In the genomic region with DNA sequence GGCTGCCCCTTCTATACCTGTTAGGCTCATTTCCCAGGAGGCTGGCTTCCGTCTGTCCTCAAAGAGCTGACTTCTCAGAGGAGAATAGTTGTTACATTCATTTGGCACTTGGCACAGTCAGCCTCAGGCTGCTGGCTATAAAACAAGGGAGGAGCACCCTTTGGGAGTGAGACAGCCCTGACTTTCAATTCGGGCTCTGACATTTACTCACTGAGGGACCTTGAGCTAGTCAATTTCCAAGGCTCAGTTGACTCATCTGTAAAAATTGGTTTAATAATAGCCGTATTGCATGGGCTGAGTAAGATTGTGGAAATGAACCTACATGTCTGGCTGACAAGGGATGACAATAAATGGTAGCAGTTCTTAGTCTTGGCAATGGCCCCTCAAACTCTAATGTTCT, we compare ENCODE assay signal across 13 cellular contexts. TPM values are rescaled to one million over a fixed set of nuclear protein-coding genes. Genes with fewer than 3 reads are reported as not detected.
DNase-seq lines count a peak whose midpoint lies in the region; ATAC-seq, FAIRE-seq and TF ChIP-seq lines count a peak whose summit lies in the region.
"Had no signal": no experiment of that assay in that cellular context is flagged by ENCODE, and none has a peak within 500 bp of the region (broad histone marks: within the 10 kb centered on the region; RNA-seq: fewer than 3 reads in every experiment).

No MANE protein-coding gene starts in this region.

- POLR2A ChIA-PET in activated CD4-positive, alpha-beta T cell treated with anti-CD3 and anti-CD28 coated beads, Interleukin-2, amount 10 ng/mL, durations not matched to agents 7 days and 5 days (lab: Charles Lee): no interaction called here

- H3K4me1 ChIP-seq in GM23248 (ENCODE audit: insufficient read depth): peaks cover 51% of the 10 kb centered on the region
- peaks cover 0 to 2% of the 10 kb centered on the region in 2 donors for H3K4me1 ChIP-seq in small intestine (ENCODE audit: control insufficient read depth in 2 of 2, insufficient read depth in 1 of 2, low read depth in 1 of 2, low read length in 1 of 2)
- no peaks in the 10 kb centered on the region for H3K4me1 ChIP-seq in stomach

- H3K4me3 Mint-ChIP-seq in activated CD4-positive, alpha-beta T cell treated with anti-CD3 and anti-CD28 coated beads, Interleukin-2, amount 10 ng/mL, durations not matched to agents 7 days and 5 days: no peak overlapping the region
- H3K4me3 Mint-ChIP-seq: stimulated activated naive B cell treated with anti-CD40 and anti-IgM and Interleukin-4, amounts not matched to agents 10 μg/mL and 1 μg/mL and 100 μg/mL, for 72 hours had no signal

- peak overlapping the region; percentile 3; the same call in 1 of the 2 replicates for H3K4me3 ChIP-seq in GM23248
- H3K4me3 ChIP-seq in fibroblast of pulmonary artery (replicated peaks; ENCODE audit: low read depth, low read length): no peak overlapping the region
- no peak overlapping the region for H3K4me3 ChIP-seq in small intestine (ENCODE audit: low read depth in 1 of 2, low read length in 2 of 2)
- no peak overlapping the region for H3K4me3 ChIP-seq in stomach
- H3K4me3 ChIP-seq: lung had no signal

- H3K9me2 ChIP-seq in GM23248 (ENCODE audit: insufficient read depth): no peaks in the 10 kb centered on the region

- no peaks in the 10 kb centered on the region for H3K9me3 Mint-ChIP-seq in activated CD4-positive, alpha-beta T cell treated with anti-CD3 and anti-CD28 coated beads, Interleukin-2, amount 10 ng/mL, durations not matched to agents 7 days and 5 days
- H3K9me3 Mint-ChIP-seq: stimulated activated naive B cell treated with anti-CD40 and anti-IgM and Interleukin-4, amounts not matched to agents 10 μg/mL and 1 μg/mL and 100 μg/mL, for 72 hours had no signal

- H3K27ac Mint-ChIP-seq in activated CD4-positive, alpha-beta T cell treated with anti-CD3 and anti-CD28 coated beads, Interleukin-2, amount 10 ng/mL, durations not matched to agents 7 days and 5 days: no peak overlapping the region
- H3K27ac Mint-ChIP-seq: stimulated activated naive B cell treated with anti-CD40 and anti-IgM and Interleukin-4, amounts not matched to agents 10 μg/mL and 1 μg/mL and 100 μg/mL, for 72 hours had no signal

- H3K27me3 Mint-ChIP-seq in activated CD4-positive, alpha-beta T cell treated with anti-CD3 and anti-CD28 coated beads, Interleukin-2, amount 10 ng/mL, durations not matched to agents 7 days and 5 days: no peaks in the 10 kb centered on the region
- H3K27me3 Mint-ChIP-seq: stimulated activated naive B cell treated with anti-CD40 and anti-IgM and Interleukin-4, amounts not matched to agents 10 μg/mL and 1 μg/mL and 100 μg/mL, for 72 hours had no signal

- TF ChIP-seq CTCF in fibroblast of pulmonary artery (IDR thresholded peaks at IDR 0.05; ENCODE audit: low read length, missing control alignments) (no peak), stomach (IDR thresholded peaks at IDR 0.05) (no peak)

- H4K20me1 ChIP-seq in GM23248 (ENCODE audit: insufficient read depth): no peaks in the 10 kb centered on the region

- H3K27me3 ChIP-seq in GM23248 (replicated peaks; ENCODE audit: insufficient read depth) (no peaks in the 10 kb centered on the region), small intestine (ENCODE audit: control insufficient read depth in 2 of 2, insufficient read depth in 2 of 2, low read length in 2 of 2) (no peaks in the 10 kb centered on the region), stomach (no peaks in the 10 kb centered on the region)

- no peak for TF ChIP-seq EP300 in stomach (IDR thresholded peaks at IDR 0.05)

- in situ Hi-C loops in GM23248 (cut with MboI): no loop called here

- CTCF ChIA-PET in activated CD4-positive, alpha-beta T cell treated with anti-CD3 and anti-CD28 coated beads, Interleukin-2, amount 10 ng/mL, durations not matched to agents 7 days and 5 days (lab: Charles Lee): interaction anchor here (1.0 to 4.5 kb wide), 4 partner anchors 9 to 110 kb away, joined by 3 to 20 read pairs (median 6); no protein-coding TSS in a partner anchor

- H3K9me3 ChIP-seq in GM23248 (ENCODE audit: low read depth): no peaks in the 10 kb centered on the region
- H3K9me3 ChIP-seq in small intestine (ENCODE audit: control insufficient read depth, low read depth): no peaks in the 10 kb centered on the region
- H3K9me3 ChIP-seq in stomach: no peaks in the 10 kb centered on the region

- DNase-seq in GM23248 (peak; percentile 95), T1000 (lab: John Stamatoyannopoulos, UW) (peak; percentile 9), fibroblast of pulmonary artery (ENCODE audit: low read depth) (peak; percentile 30), small intestine (peak; percentile 70), stomach (no peak)
- DNase-seq in activated CD4-positive, alpha-beta T cell treated with anti-CD3 and anti-CD28 coated beads, Interleukin-2, amount 10 ng/mL, durations not matched to agents 7 days and 5 days: no peak
- DNase-seq: hypothalamus; NCI-H510A treated with DMSO at 0.1 percent for 48 hours; stimulated activated naive B cell treated with anti-CD40 and anti-IgM and Interleukin-4, amounts not matched to agents 10 μg/mL and 1 μg/mL and 100 μg/mL, for 72 hours had no signal

- H3K79me2 ChIP-seq in GM23248 (ENCODE audit: insufficient read depth): no peaks in the 10 kb centered on the region

- 0 to 1% methylated on average over 3 of the region's 3 CpGs for WGBS in GM23248 (ENCODE audit: low coverage in 1 of 2, low lambda C conversion rate in 2 of 2, missing lambda C conversion rate in 2 of 2), 2 experiments
- WGBS in small intestine, 3 donors: 18 to 51% (median 36%) methylated on average over 3 of the region's 3 CpGs
- 67 to 87% (median 77%) methylated on average over 3 of the region's 3 CpGs for WGBS in stomach, 5 donors

- no peak for ATAC-seq in GM18498 (IDR thresholded peaks at IDR 0.05; ENCODE audit: unreplicated experiment)
- ATAC-seq: stimulated activated naive B cell treated with anti-CD40 and anti-IgM and Interleukin-4, amounts not matched to agents 10 μg/mL and 1 μg/mL and 100 μg/mL, for 72 hours had no signal

- no peaks in the 10 kb centered on the region for H3K4me1 Mint-ChIP-seq in activated CD4-positive, alpha-beta T cell treated with anti-CD3 and anti-CD28 coated beads, Interleukin-2, amount 10 ng/mL, durations not matched to agents 7 days and 5 days

- TF ChIP-seq POLR2A in stomach (IDR thresholded peaks at IDR 0.05): no peak

- intact Hi-C loops in stomach (cut with DNase I; ENCODE audit: low total_unique reads): no loop called here

- H3K27ac ChIP-seq in GM23248 (peak overlapping the region; percentile 77), small intestine (ENCODE audit: low read depth in 1 of 2, low read length in 1 of 2) (peak overlapping the region in 1 of 2 donors; percentile 27), stomach (no peak overlapping the region)

- H3K4me2 ChIP-seq in GM23248 (ENCODE audit: unreplicated experiment): peak overlapping the region; percentile 59

- H2AFZ ChIP-seq in GM23248: no peak overlapping the region

- H3K36me3 ChIP-seq in GM23248 (ENCODE audit: low read depth) (peaks cover 23% of the 10 kb centered on the region; the same call in 1 of the 2 replicates), small intestine (ENCODE audit: control insufficient read depth in 2 of 2, insufficient read depth in 2 of 2, low read length in 2 of 2) (peaks cover 10 to 19% of the 10 kb centered on the region in 2 donors), stomach (peaks cover 58 to 98% (median 87%) of the 10 kb centered on the region in 4 donors)

- no peak for FAIRE-seq in small intestine (lab: Jason Lieb, UNC)
- FAIRE-seq: TTC549 had no signal

- H3F3A ChIP-seq in GM23248 (ENCODE audit: insufficient read depth): peaks cover 45% of the 10 kb centered on the region

- peaks cover 23% of the 10 kb centered on the region for H3K36me3 Mint-ChIP-seq in activated CD4-positive, alpha-beta T cell treated with anti-CD3 and anti-CD28 coated beads, Interleukin-2, amount 10 ng/mL, durations not matched to agents 7 days and 5 days (ENCODE audit: low read depth)

- peak overlapping the region; percentile 41 for H3K9ac ChIP-seq in GM23248

RNA-seq across cellular contexts. Expression of gene ALX3, which starts 13.7 kb away (rescaled TPM):
- total RNA-seq in GM23248 (2014; rRNA removed; shearing (Covaris generic)): not detected in 2 replicates
- polyA plus RNA-seq in GM23248 (2016; fragmentation: Nextera tagmentation; extraction: Ambion mirVana) (not detected in 2 replicates), small intestine (under 1 TPM in 1 of 3 donors, not detected in 2; 0.09 TPM), stomach (under 1 TPM in 1 of 3 donors, not detected in 2; 0.08 TPM)
- total RNA-seq in stomach: not detected
- not detected for total RNA-seq in activated CD4-positive, alpha-beta T cell treated with anti-CD3 and anti-CD28 coated beads, Interleukin-2, amount 10 ng/mL, durations not matched to agents 7 days and 5 days
- total RNA-seq: lung, osteocyte had no signal

RNA-seq across cellular contexts. Expression of gene STRIP1, which starts 22.4 kb away (rescaled TPM):
- total RNA-seq in GM23248 (2014; rRNA removed; shearing (Covaris generic)): 41.9 and 49.9 TPM in 2 replicates
- polyA plus RNA-seq in GM23248 (2016; fragmentation: Nextera tagmentation; extraction: Ambion mirVana) (21.3 and 24.4 TPM in 2 replicates), small intestine (10 to 100 TPM; 15.1 to 18.3 (median 18.3) TPM), stomach (10 to 100 TPM in 1 of 3 donors, 1 to 10 TPM in 2; 6.7 to 10.6 (median 7.6) TPM)
- 100 to 1,000 TPM in 1 of 5 donors, 10 to 100 TPM in 4; 36.9 to 262 (median 59.3) TPM for total RNA-seq in stomach
- 10 to 100 TPM; 33.4 to 35.9 TPM for total RNA-seq in activated CD4-positive, alpha-beta T cell treated with anti-CD3 and anti-CD28 coated beads, Interleukin-2, amount 10 ng/mL, durations not matched to agents 7 days and 5 days

RNA-seq across cellular contexts. Expression of gene UBL4B, which starts 55.5 kb away (rescaled TPM):
- total RNA-seq in GM23248 (2014; rRNA removed; shearing (Covaris generic)): not detected in 2 replicates
- polyA plus RNA-seq in GM23248 (2016; fragmentation: Nextera tagmentation; extraction: Ambion mirVana): not detected in 2 replicates
- polyA plus RNA-seq in small intestine: not detected
- not detected for total RNA-seq in stomach
- polyA plus RNA-seq in stomach: not detected
- not detected for total RNA-seq in activated CD4-positive, alpha-beta T cell treated with anti-CD3 and anti-CD28 coated beads, Interleukin-2, amount 10 ng/mL, durations not matched to agents 7 days and 5 days
- total RNA-seq: lung, osteocyte had no signal
- polyA plus RNA-seq: lung had no signal

Comparison
In these comparisons a context has a peak if more than half of its experiments do, and no peak if none do; other contexts are left out.
1. DNase-seq: peak in GM23248 (single experiment), T1000 (single experiment), fibroblast of pulmonary artery (single experiment) and small intestine (single experiment); none in stomach (single experiment) and activated CD4-positive, alpha-beta T cell treated with anti-CD3 and anti-CD28 coated beads, Interleukin-2, amount 10 ng/mL, durations not matched to agents 7 days and 5 days (single experiment).